ENCODE assay signal across 8 cellular contexts in genomic region chr7:117715784-117716445, GRCh38.
DNase-seq lines count a peak whose midpoint lies in the region; ATAC-seq and TF ChIP-seq lines count a peak whose summit lies in the region.

No MANE protein-coding gene starts in this region.

- TF ChIP-seq CTCF in right atrium auricular region (IDR thresholded peaks at IDR 0.05) (peak in 1 of 2 donors; percentile 61), LNCAP (IDR thresholded peaks at IDR 0.05) (peak; percentile 73), fibroblast of the aortic adventitia (IDR thresholded peaks at IDR 0.05; ENCODE audit: insufficient read depth, low read length) (peak; percentile 67)

- H3K18ac ChIP-seq in trophoblast cell (ENCODE audit: low read length) = no peak overlapping the region

- DNase-seq in Right ventricle myocardium inferior (ENCODE audit: missing footprints) (no peak), right atrium auricular region (ENCODE audit: low spot score) (no peak), HCEC 1CT (peak; percentile 35), SHP77 treated with DMSO at 0.1 percent for 48 hours (lab: John Stamatoyannopoulos, UW) (peak; percentile 2), fibroblast of the aortic adventitia (ENCODE audit: low read depth) (peak; percentile 77), trophoblast cell (peak; percentile 46 to 74), cerebellar nuclear complex (lab: John Stamatoyannopoulos, UW) (no peak)

- no peak overlapping the region for H3K14ac ChIP-seq in trophoblast cell (ENCODE audit: low read length)

- ATAC-seq in Right ventricle myocardium inferior = peak; percentile 39

- H3K4me1 ChIP-seq in right atrium auricular region (no peaks in the 10 kb centered on the region), trophoblast cell (ENCODE audit: control insufficient read depth in 1 of 2, insufficient read depth in 2 of 2, low read length in 2 of 2) (no peaks in the 10 kb centered on the region)

- H3K4me3 ChIP-seq in right atrium auricular region (no peak overlapping the region), fibroblast of the aortic adventitia (ENCODE audit: low read depth, low read length) (no peak overlapping the region), trophoblast cell (ENCODE audit: low read depth, low read length) (no peak overlapping the region)

- H2AK5ac ChIP-seq in trophoblast cell (ENCODE audit: low read length) = no peak overlapping the region

- no peak overlapping the region for H4K8ac ChIP-seq in trophoblast cell (ENCODE audit: low read depth, low read length)

- no peak overlapping the region for H2BK120ac ChIP-seq in trophoblast cell (ENCODE audit: insufficient read depth, low read length, poor library complexity)

- H3K36me3 ChIP-seq in right atrium auricular region (peaks cover 9% of the 10 kb centered on the region), trophoblast cell (ENCODE audit: control insufficient read depth in 1 of 2, insufficient read depth in 2 of 2, low read length in 2 of 2) (peaks cover 4 to 21% of the 10 kb centered on the region in 2 experiments)

- H3K23ac ChIP-seq in trophoblast cell (ENCODE audit: low read length) = no peak overlapping the region

- H2BK5ac ChIP-seq in trophoblast cell (ENCODE audit: low read depth, low read length, poor library complexity) = no peak overlapping the region

- H3K27me3 ChIP-seq in right atrium auricular region (no peaks in the 10 kb centered on the region), trophoblast cell (ENCODE audit: insufficient read depth, low read length) (no peaks in the 10 kb centered on the region)

- no peaks in the 10 kb centered on the region for H3K79me1 ChIP-seq in trophoblast cell (ENCODE audit: low read length)

- no peak overlapping the region for H2BK12ac ChIP-seq in trophoblast cell (ENCODE audit: low read length)

- no peak overlapping the region for H3K4ac ChIP-seq in trophoblast cell (ENCODE audit: low read depth, low read length)

- H3K27ac ChIP-seq in right atrium auricular region = no peak overlapping the region
- no peak overlapping the region for H3K27ac ChIP-seq in trophoblast cell (ENCODE audit: low read depth, low read length)

- no peak overlapping the region for H4K12ac ChIP-seq in trophoblast cell (ENCODE audit: low read depth, low read length)

- intact Hi-C loops in Right ventricle myocardium inferior (cut with DNase I) = loop anchor here (1.0 kb wide), 1 partner anchor 257 kb away; no protein-coding TSS in a partner anchor

- H3K9me3 ChIP-seq in right atrium auricular region (no peaks in the 10 kb centered on the region), trophoblast cell (ENCODE audit: insufficient read depth, low read depth, low read length) (no peaks in the 10 kb centered on the region)

- no peak overlapping the region for H4K91ac ChIP-seq in trophoblast cell (ENCODE audit: low read depth, low read length)

- peak overlapping the region; percentile 66 for H3K9ac ChIP-seq in trophoblast cell (ENCODE audit: low read length)

- no peak overlapping the region for H3K4me2 ChIP-seq in trophoblast cell (ENCODE audit: low read length)

- H2AFZ ChIP-seq in trophoblast cell (ENCODE audit: insufficient read depth, low read length, poor library complexity) = no peak overlapping the region

- WGBS in trophoblast cell (ENCODE audit: extremely low coverage, insufficient coverage, insufficient read length) = no CpG with 5 or more reads among the region's 3 CpGs

- no peaks in the 10 kb centered on the region for H3K79me2 ChIP-seq in trophoblast cell (ENCODE audit: control insufficient read depth, insufficient read depth, low read length, poor library complexity)

Comparison
In these comparisons a context has a peak if more than half of its experiments do, and no peak if none do; other contexts are left out.
1. DNase-seq: peak in HCEC 1CT (single experiment), SHP77 treated with DMSO at 0.1 percent for 48 hours (single experiment), fibroblast of the aortic adventitia (single experiment) and trophoblast cell (2 of 2); none in Right ventricle myocardium inferior (single experiment), right atrium auricular region (single experiment) and cerebellar nuclear complex (0 of 2).